Comparison of ENCODE assay signal across 8 cellular contexts in the genomic region with DNA sequence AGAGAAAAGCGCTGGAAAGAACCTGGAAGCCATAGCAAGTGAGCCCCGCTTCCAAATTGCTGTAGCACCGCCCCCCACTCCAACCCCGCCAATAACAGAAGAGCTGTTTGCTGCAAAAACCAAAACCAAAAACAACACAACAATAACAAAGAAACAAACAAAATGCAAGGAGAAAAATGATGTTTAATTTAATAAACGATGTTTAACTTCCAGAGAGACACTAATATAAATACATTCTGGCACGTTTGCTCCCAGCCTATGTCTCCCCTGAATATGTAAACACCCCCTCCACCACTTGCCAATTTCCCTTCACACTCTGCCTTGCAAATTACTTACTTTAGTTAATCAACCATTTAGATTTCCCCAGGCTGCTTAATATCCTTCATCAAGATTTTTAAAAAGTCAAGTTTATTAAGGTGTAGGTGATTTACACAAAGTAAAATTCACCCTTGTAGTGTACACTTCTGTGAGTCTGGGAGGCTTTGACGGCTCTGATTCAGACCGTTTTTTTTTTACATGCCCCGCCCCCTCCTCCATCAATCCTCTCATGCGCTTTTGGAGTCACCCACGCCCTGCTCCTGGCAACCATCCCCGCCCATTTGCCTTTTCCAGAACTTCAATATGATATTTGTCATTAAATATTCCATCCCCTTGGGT. TPM values are rescaled to one million over a fixed set of nuclear protein-coding genes. Genes with fewer than 3 reads are reported as not detected.
DNase-seq lines count a peak whose midpoint lies in the region; ATAC-seq, FAIRE-seq and TF ChIP-seq lines count a peak whose summit lies in the region.

No MANE protein-coding gene starts in this region.

- H2BK120ac ChIP-seq in neuronal stem cell (ENCODE audit: low read depth, low read length): no peak overlapping the region

- no peak for FAIRE-seq in A549 (lab: Jason Lieb, UNC)

- POLR2A ChIA-PET in A549 (lab: Yijun Ruan, JAX): interaction anchor here (0.6 to 1.4 kb wide), 2 partner anchors 39 to 49 kb away, joined by 3 read pairs; partner anchors contain the start of genes DDX24 and IFI27L1

- TF ChIP-seq POLR2A in A549 (IDR thresholded peaks at IDR 0.05; ENCODE audit: low read length): no peak

- H3K79me1 ChIP-seq in neuronal stem cell (ENCODE audit: low read depth, low read length): no peaks in the 10 kb centered on the region

- under 1% methylated on average over 11 of the region's 12 CpGs for WGBS in A549 (ENCODE audit: missing lambda C conversion rate)
- WGBS in neuronal stem cell (ENCODE audit: extremely low coverage in 2 of 2, insufficient read length in 2 of 2, insufficient replicate concordance in 1 of 2), 2 donors: no CpG with 5 or more reads among the region's 12 CpGs

- no peaks in the 10 kb centered on the region for H3K27me3 ChIP-seq in neuronal stem cell (ENCODE audit: control insufficient read depth in 3 of 3, insufficient read depth in 3 of 3, low read depth in 1 of 3, low read length in 3 of 3)

- H3K23ac ChIP-seq in neuronal stem cell (ENCODE audit: low read depth, low read length, poor library complexity): no peak overlapping the region

- no peak overlapping the region for H3K9ac ChIP-seq in neuronal stem cell (ENCODE audit: low read depth, low read length, poor library complexity)

- peaks cover 4% of the 10 kb centered on the region; the same call in 2 of the 3 replicates for H3K4me1 ChIP-seq in A549
- H3K4me1 ChIP-seq in neuronal stem cell (ENCODE audit: control insufficient read depth in 2 of 2, insufficient read depth in 1 of 2, low read depth in 1 of 2, low read length in 2 of 2): peaks cover 0 to 7% of the 10 kb centered on the region in 2 donors

- peaks cover 16% of the 10 kb centered on the region for H3K4me1 Mint-ChIP-seq in activated naive CD8-positive, alpha-beta T cell (ENCODE audit: low read depth)

- no peak overlapping the region for H3K18ac ChIP-seq in neuronal stem cell (ENCODE audit: low read length)

- CTCF ChIA-PET in A549 (lab: Yijun Ruan, JAX): interaction anchor here (0.5 to 2.9 kb wide), 9 partner anchors 11 to 488 kb away, joined by 3 to 16 read pairs (median 9); no protein-coding TSS in a partner anchor

- peak overlapping the region; percentile 91 for H3K4me3 Mint-ChIP-seq in activated naive CD8-positive, alpha-beta T cell

- no peak for TF ChIP-seq CTCF in A549 (IDR thresholded peaks at IDR 0.05)
- no peak for TF ChIP-seq CTCF in GM13976 (IDR thresholded peaks at IDR 0.05; ENCODE audit: borderline replicate concordance, control extremely low read depth, extremely low read depth, insufficient read depth, missing control alignments)

- H3K4me2 ChIP-seq in A549 (peak overlapping the region; percentile 94), neuronal stem cell (ENCODE audit: insufficient read depth, low read length, poor library complexity, severe bottlenecking) (peak overlapping the region; percentile 68)

- H3K14ac ChIP-seq in neuronal stem cell (ENCODE audit: low read length): no peak overlapping the region

- DNase-seq in A549 (ENCODE audit: low read depth in 1 of 2, low spot score in 1 of 2) (peak; percentile 52 to 54), GM13976 (ENCODE audit: low spot score) (peak; percentile 40), NCI-H526 treated with DMSO at 0.1 percent for 48 hours (lab: John Stamatoyannopoulos, UW) (peak; percentile 16), glomerular visceral epithelial cell (ENCODE audit: extremely low spot score) (peak; percentile 56), neuronal stem cell (ENCODE audit: low spot score) (peak; percentile 42), occipital lobe (lab: John Stamatoyannopoulos, UW) (no peak)

- H3K36me3 ChIP-seq in neuronal stem cell (replicated peaks in 1 of 2; ENCODE audit: control insufficient read depth in 2 of 2, insufficient read depth in 2 of 2, low read length in 2 of 2): peaks cover 0 to 1% of the 10 kb centered on the region in 2 donors

- H4K91ac ChIP-seq in neuronal stem cell (ENCODE audit: low read depth, low read length, poor library complexity): no peak overlapping the region

- H3K4me3 ChIP-seq in A549 (peak overlapping the region; percentile 49), neuronal stem cell (ENCODE audit: low read length in 2 of 2) (peak overlapping the region; percentile 47 to 69)

- H2BK12ac ChIP-seq in neuronal stem cell (ENCODE audit: low read length): no peak overlapping the region

- H2AK5ac ChIP-seq in neuronal stem cell (ENCODE audit: low read depth, low read length): no peak overlapping the region

- no peak overlapping the region for H2BK5ac ChIP-seq in neuronal stem cell (ENCODE audit: low read length)

- no peak overlapping the region for H3K4ac ChIP-seq in neuronal stem cell (ENCODE audit: low read length)

- H2BK15ac ChIP-seq in neuronal stem cell (ENCODE audit: low read length): no peak overlapping the region

- H3K9me3 ChIP-seq in A549 (no peaks in the 10 kb centered on the region), neuronal stem cell (replicated peaks in 1 of 2; ENCODE audit: control insufficient read depth in 2 of 2, insufficient read depth in 1 of 2, low read depth in 1 of 2, low read length in 2 of 2) (no peaks in the 10 kb centered on the region)

- H2AFZ ChIP-seq in neuronal stem cell (ENCODE audit: low read length): peak overlapping the region; percentile 95

- H3K9me3 Mint-ChIP-seq in activated naive CD8-positive, alpha-beta T cell (ENCODE audit: low read depth): peaks cover under 1% of the 10 kb centered on the region

- no peak for TF ChIP-seq RAD21 in A549 (conservative IDR thresholded peaks at IDR 0.05 in 1 of 2, IDR thresholded peaks at IDR 0.05 in 1 of 2)

- H3K27ac ChIP-seq in A549 (peak overlapping the region; percentile 66 to 81; a peak in 4 of 6 replicates), neuronal stem cell (replicated peaks; ENCODE audit: low read length) (peak overlapping the region; percentile 49)

- H3K36me3 Mint-ChIP-seq in activated naive CD8-positive, alpha-beta T cell: no peaks in the 10 kb centered on the region

- no peak overlapping the region for H4K8ac ChIP-seq in neuronal stem cell (ENCODE audit: low read depth, low read length)

- in situ Hi-C loops in GM13976 (cut with MboI; ENCODE audit: low sequenced_read_pairs, unreplicated experiment): loop anchor here (10.0 kb wide), 2 partner anchors 95 to 195 kb away; no protein-coding TSS in a partner anchor

- ATAC-seq in A549 (peak; percentile 58 to 77; a peak in 5 of 6 replicates), HG03095 (IDR thresholded peaks at IDR 0.05; ENCODE audit: unreplicated experiment) (no peak)

- no peak for TF ChIP-seq EP300 in A549 (IDR thresholded peaks at IDR 0.05)

- no peaks in the 10 kb centered on the region for H3K27me3 Mint-ChIP-seq in activated naive CD8-positive, alpha-beta T cell

- no peak overlapping the region for H3K27ac Mint-ChIP-seq in activated naive CD8-positive, alpha-beta T cell

TF ChIP-seq in A549, 52 proteins besides CTCF, POLR2A, EP300 and RAD21 (continues in another document):
- TF ChIP-seq NR3C1 (IDR thresholded peaks at IDR 0.05) (no peak), RARB (CRISPR knock-in tag; IDR thresholded peaks at IDR 0.05) (no peak), ESRRA (IDR thresholded peaks at IDR 0.05; ENCODE audit: borderline replicate concordance, low read length) (no peak), TP53 (CRISPR knock-in tag; IDR thresholded peaks at IDR 0.05) (no peak), FOSB (CRISPR knock-in tag; IDR thresholded peaks at IDR 0.05) (no peak), ZNF302 (CRISPR knock-in tag; IDR thresholded peaks at IDR 0.05) (no peak), BHLHE40 (IDR thresholded peaks at IDR 0.05; ENCODE audit: low read depth, low read length) (no peak)

RNA-seq across cellular contexts. Expression of gene IFI27L2, which starts 0.5 kb away (rescaled TPM):
- polyA plus RNA-seq in A549 (2011; rRNA removed) (20.3 and 26.9 TPM in 2 replicates), A549 (2017; fragmentation: RNase III; extraction: RNeasy Plus Mini Kit Qiagen cat#74134 plus additional on column Dnase treatment) (58.0 to 69.2 TPM (median 64.4 TPM) in 3 replicates)
- 64.6 and 67.6 TPM in 2 replicates for polyA plus RNA-seq in A549 (2012; cell fraction: cytosol; rRNA removed)
- 35.4 and 56.9 TPM in 2 replicates for polyA plus RNA-seq in A549 (2012; cell fraction: nucleus; rRNA removed)
- polyA minus RNA-seq in A549 (2011; rRNA and poly(A)+ RNA removed): 4.5 and 5.7 TPM in 2 replicates
- 69.0 TPM for polyA plus RNA-seq in neuronal stem cell (2013, experiment 1 of 2)
- polyA plus RNA-seq in neuronal stem cell (2013, experiment 2 of 2): 68.1 TPM
- 8.9 TPM for total RNA-seq in occipital lobe

RNA-seq across cellular contexts. Expression of gene IFI27, which starts 19.4 kb away (rescaled TPM):
- polyA plus RNA-seq in A549 (2011; rRNA removed) (1.3 and 2.2 TPM in 2 replicates), A549 (2017; fragmentation: RNase III; extraction: RNeasy Plus Mini Kit Qiagen cat#74134 plus additional on column Dnase treatment) (0.76 to 0.90 TPM (median 0.76 TPM) in 3 replicates)
- 1.4 and 1.9 TPM in 2 replicates for polyA plus RNA-seq in A549 (2012; cell fraction: cytosol; rRNA removed)
- polyA plus RNA-seq in A549 (2012; cell fraction: nucleus; rRNA removed): 8.7 and 12.4 TPM in 2 replicates
- polyA minus RNA-seq in A549 (2011; rRNA and poly(A)+ RNA removed): 0.87 and 1.7 TPM in 2 replicates
- polyA plus RNA-seq in neuronal stem cell (2013, experiment 1 of 2): 8.0 TPM
- polyA plus RNA-seq in neuronal stem cell (2013, experiment 2 of 2): 8.8 TPM
- 12.2 TPM for total RNA-seq in occipital lobe

RNA-seq across cellular contexts. Expression of gene PPP4R4, which starts 44.2 kb away (rescaled TPM):
- polyA plus RNA-seq in A549 (2011; rRNA removed) (0.21 and 0.25 TPM in 2 replicates), A549 (2017; fragmentation: RNase III; extraction: RNeasy Plus Mini Kit Qiagen cat#74134 plus additional on column Dnase treatment) (0.08 to 0.21 TPM (median 0.12 TPM) in 3 replicates)
- polyA plus RNA-seq in A549 (2012; cell fraction: cytosol; rRNA removed): 0.01 and 0.05 TPM in 2 replicates
- not detected in 2 replicates for polyA plus RNA-seq in A549 (2012; cell fraction: nucleus; rRNA removed)
- polyA minus RNA-seq in A549 (2011; rRNA and poly(A)+ RNA removed): not detected in 2 replicates
- polyA plus RNA-seq in neuronal stem cell (2013, experiment 1 of 2): 11.8 TPM
- polyA plus RNA-seq in neuronal stem cell (2013, experiment 2 of 2): 12.4 TPM
- 0.31 TPM for total RNA-seq in occipital lobe

RNA-seq across cellular contexts. Expression of gene IFI27L1, which starts 48.8 kb away (rescaled TPM):
- polyA plus RNA-seq in A549 (2011; rRNA removed) (13.4 and 15.9 TPM in 2 replicates), A549 (2017; fragmentation: RNase III; extraction: RNeasy Plus Mini Kit Qiagen cat#74134 plus additional on column Dnase treatment) (23.2 to 28.0 TPM (median 27.0 TPM) in 3 replicates)
- 20.4 and 25.9 TPM in 2 replicates for polyA plus RNA-seq in A549 (2012; cell fraction: cytosol; rRNA removed)
- polyA plus RNA-seq in A549 (2012; cell fraction: nucleus; rRNA removed): 17.8 and 21.5 TPM in 2 replicates
- 7.4 and 8.8 TPM in 2 replicates for polyA minus RNA-seq in A549 (2011; rRNA and poly(A)+ RNA removed)
- 39.8 TPM for polyA plus RNA-seq in neuronal stem cell (2013, experiment 1 of 2)
- 38.1 TPM for polyA plus RNA-seq in neuronal stem cell (2013, experiment 2 of 2)
- 5.0 TPM for total RNA-seq in occipital lobe

RNA-seq across cellular contexts. Expression of gene DDX24, which starts 48.9 kb away (rescaled TPM):
- polyA plus RNA-seq in A549 (2011; rRNA removed): 161 and 169 TPM in 2 replicates
- polyA plus RNA-seq in A549 (2012; cell fraction: cytosol; rRNA removed): 98.5 and 100 TPM in 2 replicates
- 95.5 and 140 TPM in 2 replicates for polyA plus RNA-seq in A549 (2012; cell fraction: nucleus; rRNA removed)
- polyA plus RNA-seq in A549 (2017; fragmentation: RNase III; extraction: RNeasy Plus Mini Kit Qiagen cat#74134 plus additional on column Dnase treatment): 117 to 127 TPM (median 121 TPM) in 3 replicates
- polyA minus RNA-seq in A549 (2011; rRNA and poly(A)+ RNA removed): 107 and 128 TPM in 2 replicates
- polyA plus RNA-seq in neuronal stem cell (2013, experiment 1 of 2): 106 TPM
- 112 TPM for polyA plus RNA-seq in neuronal stem cell (2013, experiment 2 of 2)
- 110 TPM for total RNA-seq in occipital lobe
